In the genomic region with DNA sequence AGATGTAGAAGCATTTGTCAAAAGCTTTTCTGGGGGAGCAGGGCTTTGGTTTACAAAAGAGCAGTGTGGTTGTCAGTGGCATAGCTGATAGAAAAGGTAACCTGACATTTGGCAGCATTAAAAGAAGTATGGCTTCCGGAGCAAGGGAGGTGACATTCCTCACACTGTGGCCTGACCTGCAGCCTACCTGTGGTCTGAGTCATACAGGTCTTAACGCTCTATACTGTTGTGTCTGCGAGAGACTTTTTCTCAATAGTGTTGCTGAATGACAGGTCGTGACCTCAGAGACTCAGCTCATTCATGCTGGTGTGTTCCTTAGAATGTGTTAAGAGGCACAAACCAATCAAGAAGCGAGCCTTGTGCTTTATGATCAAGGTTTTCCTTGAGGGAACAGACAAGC, we compare ENCODE assay signal across 15 cellular contexts. TPM values are rescaled to one million over a fixed set of nuclear protein-coding genes. Genes with fewer than 3 reads are reported as not detected.
"Had no signal": no experiment of that assay in that cellular context is flagged by ENCODE, and none has a peak within 500 bp of the region (broad histone marks: within the 10 kb centered on the region; RNA-seq: fewer than 3 reads in every experiment).

No MANE protein-coding gene starts in this region.

- DNase-seq: activated CD4-positive, alpha-beta T cell treated with anti-CD3 and anti-CD28 coated beads, Interleukin-2, amount 50 U/mL, for 48 hours; activated T-cell treated with anti-CD3 and anti-CD28 coated beads, Interleukin-2, amount 50 U/mL, for 4 hours; effector CD8-positive, alpha-beta T cell; mucosa of descending colon; natural killer cell; right cardiac atrium; small intestine; T-helper 2 cell; transverse colon had no signal

- H3K27ac ChIP-seq: ascending aorta, coronary artery, epithelial cell of prostate, transverse colon had no signal

- ATAC-seq: activated CD4-positive, CD25-positive, alpha-beta regulatory T cell treated with anti-CD3 and anti-CD28 coated beads, Interleukin-2, amount 50 U/mL, for 24 hours; activated T-cell treated with anti-CD3 and anti-CD28 coated beads, Interleukin-2, amount 50 U/mL, for 4 hours; mucosa of descending colon; natural killer cell; right cardiac atrium had no signal

RNA-seq across cellular contexts. Expression of a gene that starts 37.6 kb away (rescaled TPM):
- total RNA-seq: kidney epithelial cell, natural killer cell, posterior vena cava had no signal
